Comparison of ENCODE assay signal across 8 cellular contexts in the genomic region with DNA sequence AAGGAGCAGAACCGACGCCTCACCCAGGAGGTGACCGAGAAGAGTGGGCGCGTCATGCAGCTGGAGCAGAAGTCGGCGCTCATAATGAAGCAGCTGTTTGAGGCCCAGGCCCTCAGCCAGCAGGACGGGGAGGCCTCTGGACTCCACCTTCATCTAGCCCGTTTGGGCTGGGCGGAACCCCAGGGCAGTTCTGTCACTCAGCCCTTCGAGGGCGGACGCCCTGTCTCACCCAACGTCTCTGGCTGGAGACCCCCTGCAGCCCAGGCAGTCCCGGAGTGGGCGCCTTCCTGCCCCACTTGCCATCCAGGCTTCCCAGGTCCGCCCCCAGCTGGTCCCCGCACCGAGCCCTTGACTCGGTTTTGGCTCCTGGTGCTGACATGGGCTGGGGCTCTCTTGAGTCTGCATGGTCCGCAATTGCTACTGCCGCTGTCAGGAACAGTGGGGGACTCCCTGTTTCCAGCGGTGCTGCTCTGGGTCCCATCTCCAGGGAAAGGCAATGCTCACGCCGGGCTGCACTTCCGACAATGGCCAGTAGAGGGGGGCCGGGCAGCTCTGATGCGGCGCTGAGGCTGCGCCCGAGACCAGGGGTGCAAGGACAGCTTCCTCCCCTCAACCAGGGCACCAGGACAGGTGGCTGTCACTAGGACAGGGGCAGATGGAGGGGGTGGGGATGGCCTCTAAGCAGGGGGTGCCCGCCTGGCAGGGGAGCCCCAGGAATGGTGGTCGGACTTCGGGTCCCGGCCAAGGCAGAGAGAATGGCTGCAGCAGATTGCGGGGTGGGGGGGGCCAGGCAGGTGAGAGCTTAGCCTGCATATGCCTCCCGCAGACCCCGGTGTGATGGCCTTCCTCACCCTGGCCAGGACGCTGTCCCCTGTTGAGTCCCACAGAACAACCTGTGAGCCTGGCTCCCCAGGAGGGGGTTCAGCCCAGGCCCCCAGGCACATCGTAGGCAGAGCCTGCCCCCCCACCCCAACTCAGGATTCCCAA.
A peak's percentile ranks its signal among the peaks of the same experiment; 100 is the strongest.
DNase-seq lines count a peak whose midpoint lies in the region; ATAC-seq and TF ChIP-seq lines count a peak whose summit lies in the region.

No MANE protein-coding gene starts in this region.

- H3K27me3 ChIP-seq in lower lobe of right lung (ENCODE audit: low read depth), result no peaks in the 10 kb centered on the region

- no peaks in the 10 kb centered on the region for H3K4me1 ChIP-seq in lower lobe of right lung

- no peaks in the 10 kb centered on the region for H3K9me3 ChIP-seq in lower lobe of right lung

- H3K27ac ChIP-seq in C4-2B (no peak overlapping the region), coronary artery (peak overlapping the region in 1 of 2 donors; percentile 15), lower lobe of right lung (no peak overlapping the region)

- H3K36me3 ChIP-seq in lower lobe of right lung, result peaks cover 75% of the 10 kb centered on the region

- H3K4me3 ChIP-seq in coronary artery, result peak overlapping the region; percentile 34
- no peak overlapping the region for H3K4me3 ChIP-seq in lower lobe of right lung

- peak; percentile 18 for DNase-seq in NCI-H1105 (lab: John Stamatoyannopoulos, UW)
- peak; percentile 79 for DNase-seq in activated CD4-positive, alpha-beta T cell treated with anti-CD3 and anti-CD28 coated beads, Interleukin-2, amount 50 U/mL, for 1 hour
- no peak for DNase-seq in coronary artery (ENCODE audit: low spot score)
- DNase-seq in lower lobe of right lung, result peak; percentile 82
- DNase-seq in stimulated activated CD4-positive, alpha-beta T cell treated with anti-CD3 and anti-CD28 coated beads, TNF-alpha, amount 100 ng/mL, for 48 hours (ENCODE audit: low read depth in 3 of 3), result peak; percentile 39 to 66 (median 65)

- TF ChIP-seq CTCF in C4-2B (conservative IDR thresholded peaks at IDR 0.05) (peak; percentile 98), coronary artery (IDR thresholded peaks at IDR 0.05) (peak; percentile 98), lower lobe of right lung (IDR thresholded peaks at IDR 0.05) (peak; percentile 95)

- ATAC-seq in GM21528 (IDR thresholded peaks at IDR 0.05; ENCODE audit: low FRiP score, unreplicated experiment) (peak; percentile 67), lower lobe of right lung (peak; percentile 89 to 91), HG03039 (IDR thresholded peaks at IDR 0.05; ENCODE audit: unreplicated experiment) (no peak)

- intact Hi-C loops in lower lobe of right lung (cut with DNase I), result no loop called here
